Comparison of ENCODE assay signal across 8 cellular contexts in the genomic region with DNA sequence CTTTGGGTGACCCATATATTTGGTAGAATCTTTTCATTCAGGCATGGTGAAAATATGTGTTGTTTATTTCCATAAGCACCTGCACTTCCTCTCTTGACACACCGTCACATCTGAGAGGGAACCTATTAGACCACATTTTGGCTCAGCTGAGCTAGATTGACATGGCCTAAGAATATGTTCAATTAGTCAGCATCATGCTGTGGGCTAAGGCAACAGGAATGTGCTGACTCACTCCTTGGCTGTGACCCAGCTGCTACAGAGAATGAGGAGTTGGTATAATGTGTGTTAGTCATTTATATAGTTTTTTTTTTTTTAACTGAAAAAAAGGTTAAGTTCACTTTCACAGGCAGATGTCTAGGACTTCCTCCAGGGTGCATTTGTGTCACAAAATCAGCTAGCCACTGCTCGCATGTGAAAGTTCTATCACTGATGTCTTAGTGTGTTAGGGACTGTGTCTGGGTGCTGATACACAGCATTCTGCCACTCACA.
DNase-seq lines count a peak whose midpoint lies in the region; ATAC-seq and TF ChIP-seq lines count a peak whose summit lies in the region.

No MANE protein-coding gene starts in this region.

- ATAC-seq in GM19328 (IDR thresholded peaks at IDR 0.05; ENCODE audit: unreplicated experiment) (peak; percentile 95), HG03196 (IDR thresholded peaks at IDR 0.05; ENCODE audit: unreplicated experiment) (peak; percentile 99)

- H3K36me3 Mint-ChIP-seq in activated T-cell treated with anti-CD3 and anti-CD28 coated beads, Interleukin-2, amount 50 U/mL, for 24 hours (ENCODE audit: low read depth) = no peaks in the 10 kb centered on the region

- peak; percentile 24 for TF ChIP-seq CTCF in kidney epithelial cell (IDR thresholded peaks at IDR 0.05; ENCODE audit: insufficient read depth, low read length, poor library complexity, severe bottlenecking)

- in situ Hi-C loops in Caki2 (cut with HindIII; ENCODE audit: low pct_unique_long_range_greater_than_20kb, low sequenced_read_pairs) = no loop called here
- in situ Hi-C loops in T47D (cut with HindIII; ENCODE audit: low pct_unique_long_range_greater_than_20kb, low sequenced_read_pairs) = no loop called here

- H3K36me3 ChIP-seq in kidney epithelial cell (ENCODE audit: control insufficient read depth, insufficient read depth, low read length) = no peaks in the 10 kb centered on the region

- H3K27me3 Mint-ChIP-seq in activated T-cell treated with anti-CD3 and anti-CD28 coated beads, Interleukin-2, amount 50 U/mL, for 24 hours = no peaks in the 10 kb centered on the region

- DNase-seq in Caki2 (ENCODE audit: low read depth) (peak; percentile 95), NCI-H2171 treated with DMSO at 0.1 percent for 48 hours (lab: John Stamatoyannopoulos, UW) (peak; percentile 87), T47D (ENCODE audit: low read depth in 1 of 2, low spot score in 1 of 2) (peak; percentile 38 to 89), kidney epithelial cell (ENCODE audit: low read depth) (peak; percentile 99), ureter (ENCODE audit: low spot score) (peak; percentile 91)
- DNase-seq in activated T-cell treated with anti-CD3 and anti-CD28 coated beads, Interleukin-2, amount 50 U/mL, for 24 hours = no peak

- no peak overlapping the region for H3K27ac Mint-ChIP-seq in activated T-cell treated with anti-CD3 and anti-CD28 coated beads, Interleukin-2, amount 50 U/mL, for 24 hours

- H3K4me3 ChIP-seq in kidney epithelial cell (ENCODE audit: low read depth, low read length) = no peak overlapping the region

- no peak overlapping the region for H3K4me3 Mint-ChIP-seq in activated T-cell treated with anti-CD3 and anti-CD28 coated beads, Interleukin-2, amount 50 U/mL, for 24 hours

- H3K4me1 Mint-ChIP-seq in activated T-cell treated with anti-CD3 and anti-CD28 coated beads, Interleukin-2, amount 50 U/mL, for 24 hours (ENCODE audit: low read depth) = no peaks in the 10 kb centered on the region

- no peaks in the 10 kb centered on the region for H3K27me3 ChIP-seq in kidney epithelial cell (ENCODE audit: control insufficient read depth, insufficient read depth, low read length)

- H3K9me3 Mint-ChIP-seq in activated T-cell treated with anti-CD3 and anti-CD28 coated beads, Interleukin-2, amount 50 U/mL, for 24 hours = peaks cover 12% of the 10 kb centered on the region
